2 cellular contexts compared by ENCODE assay signal in the genomic region with DNA sequence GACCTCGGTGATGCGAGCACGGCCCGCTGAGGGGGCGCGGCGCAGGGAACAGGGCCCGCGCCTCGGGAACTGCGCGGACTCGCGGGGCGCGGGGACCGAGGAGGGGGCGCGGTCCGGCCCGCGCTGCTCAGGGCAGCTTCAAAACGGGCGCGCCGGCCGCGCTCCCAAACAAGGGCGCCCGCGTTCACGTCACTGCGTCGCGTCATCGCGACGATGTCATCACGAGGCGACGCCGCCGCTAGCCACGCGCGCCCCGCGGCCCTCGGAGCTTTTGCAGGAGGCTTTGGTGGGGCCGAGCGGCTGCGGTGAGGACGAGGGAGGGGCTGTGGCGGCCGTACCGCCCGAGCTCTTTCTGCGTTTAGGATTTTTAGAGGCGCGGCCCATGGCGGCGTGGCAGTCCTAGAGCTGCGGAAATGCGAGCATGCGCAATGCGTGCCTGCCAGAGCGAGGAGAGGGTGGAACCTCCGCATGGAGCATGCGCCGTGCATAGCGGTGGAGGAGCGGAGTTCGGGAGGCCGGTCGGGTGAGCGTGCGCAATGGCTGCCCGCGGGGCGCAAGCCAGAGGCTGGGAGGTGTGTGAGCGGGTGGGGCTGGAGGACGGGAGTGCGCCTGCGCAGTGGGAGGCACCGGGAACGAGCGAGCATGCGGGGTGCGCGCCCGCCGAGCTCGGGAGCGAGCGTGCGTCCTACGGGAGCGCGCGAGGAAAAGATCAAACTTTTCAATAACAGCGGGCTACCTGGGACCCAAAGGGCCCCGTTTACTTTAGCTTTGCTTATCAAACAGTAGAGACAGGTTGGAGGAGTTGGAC.
A peak's percentile ranks its signal among the peaks of the same experiment; 100 is the strongest.
TF ChIP-seq lines count a peak whose summit lies in the region.

A gene with protein sequence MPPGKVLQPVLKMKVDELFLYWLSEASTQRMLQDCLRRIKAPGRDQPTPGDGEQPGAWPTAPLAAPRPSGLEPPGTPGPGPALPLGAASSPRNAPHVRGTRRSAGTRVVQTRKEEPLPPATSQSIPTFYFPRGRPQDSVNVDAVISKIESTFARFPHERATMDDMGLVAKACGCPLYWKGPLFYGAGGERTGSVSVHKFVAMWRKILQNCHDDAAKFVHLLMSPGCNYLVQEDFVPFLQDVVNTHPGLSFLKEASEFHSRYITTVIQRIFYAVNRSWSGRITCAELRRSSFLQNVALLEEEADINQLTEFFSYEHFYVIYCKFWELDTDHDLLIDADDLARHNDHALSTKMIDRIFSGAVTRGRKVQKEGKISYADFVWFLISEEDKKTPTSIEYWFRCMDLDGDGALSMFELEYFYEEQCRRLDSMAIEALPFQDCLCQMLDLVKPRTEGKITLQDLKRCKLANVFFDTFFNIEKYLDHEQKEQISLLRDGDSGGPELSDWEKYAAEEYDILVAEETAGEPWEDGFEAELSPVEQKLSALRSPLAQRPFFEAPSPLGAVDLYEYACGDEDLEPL (minus strand): TSS at position 140 of the 808 bp plus-strand sequence. CDS start 216 bp downstream, outside the sequence.

TF ChIP-seq in SK-N-SH, 30 proteins besides CTCF, POLR2A, EP300 and RAD21 (continued from another document):
- TF ChIP-seq EZH2phosphoT487 (IDR thresholded peaks at IDR 0.05; ENCODE audit: borderline replicate concordance, low read depth) (no peak), SMC3 (IDR thresholded peaks at IDR 0.05; ENCODE audit: low read depth, low read length) (no peak), NRF1 (IDR thresholded peaks at IDR 0.05; ENCODE audit: low read depth, low read length) (peak; percentile 99), NFIC (IDR thresholded peaks at IDR 0.05; ENCODE audit: borderline replicate concordance) (no peak), RCOR1 (IDR thresholded peaks at IDR 0.05; ENCODE audit: low read length) (no peak)
- TF ChIP-seq, protein P1, sequence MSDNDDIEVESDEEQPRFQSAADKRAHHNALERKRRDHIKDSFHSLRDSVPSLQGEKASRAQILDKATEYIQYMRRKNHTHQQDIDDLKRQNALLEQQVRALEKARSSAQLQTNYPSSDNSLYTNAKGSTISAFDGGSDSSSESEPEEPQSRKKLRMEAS (IDR thresholded peaks at IDR 0.05; ENCODE audit: low read depth): peak; percentile 91
- TF ChIP-seq, protein P2, sequence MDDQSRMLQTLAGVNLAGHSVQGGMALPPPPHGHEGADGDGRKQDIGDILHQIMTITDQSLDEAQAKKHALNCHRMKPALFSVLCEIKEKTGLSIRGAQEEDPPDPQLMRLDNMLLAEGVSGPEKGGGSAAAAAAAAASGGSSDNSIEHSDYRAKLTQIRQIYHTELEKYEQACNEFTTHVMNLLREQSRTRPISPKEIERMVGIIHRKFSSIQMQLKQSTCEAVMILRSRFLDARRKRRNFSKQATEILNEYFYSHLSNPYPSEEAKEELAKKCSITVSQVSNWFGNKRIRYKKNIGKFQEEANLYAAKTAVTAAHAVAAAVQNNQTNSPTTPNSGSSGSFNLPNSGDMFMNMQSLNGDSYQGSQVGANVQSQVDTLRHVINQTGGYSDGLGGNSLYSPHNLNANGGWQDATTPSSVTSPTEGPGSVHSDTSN (IDR thresholded peaks at IDR 0.05): no peak
- TF ChIP-seq, protein P3, sequence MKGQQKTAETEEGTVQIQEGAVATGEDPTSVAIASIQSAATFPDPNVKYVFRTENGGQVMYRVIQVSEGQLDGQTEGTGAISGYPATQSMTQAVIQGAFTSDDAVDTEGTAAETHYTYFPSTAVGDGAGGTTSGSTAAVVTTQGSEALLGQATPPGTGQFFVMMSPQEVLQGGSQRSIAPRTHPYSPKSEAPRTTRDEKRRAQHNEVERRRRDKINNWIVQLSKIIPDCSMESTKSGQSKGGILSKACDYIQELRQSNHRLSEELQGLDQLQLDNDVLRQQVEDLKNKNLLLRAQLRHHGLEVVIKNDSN (IDR thresholded peaks at IDR 0.05; ENCODE audit: borderline replicate concordance, low read depth): no peak

TF ChIP-seq in K562, 482 proteins besides CTCF, POLR2A, EP300 and RAD21 (continued from another document and continues in another):
- TF ChIP-seq, protein P4, sequence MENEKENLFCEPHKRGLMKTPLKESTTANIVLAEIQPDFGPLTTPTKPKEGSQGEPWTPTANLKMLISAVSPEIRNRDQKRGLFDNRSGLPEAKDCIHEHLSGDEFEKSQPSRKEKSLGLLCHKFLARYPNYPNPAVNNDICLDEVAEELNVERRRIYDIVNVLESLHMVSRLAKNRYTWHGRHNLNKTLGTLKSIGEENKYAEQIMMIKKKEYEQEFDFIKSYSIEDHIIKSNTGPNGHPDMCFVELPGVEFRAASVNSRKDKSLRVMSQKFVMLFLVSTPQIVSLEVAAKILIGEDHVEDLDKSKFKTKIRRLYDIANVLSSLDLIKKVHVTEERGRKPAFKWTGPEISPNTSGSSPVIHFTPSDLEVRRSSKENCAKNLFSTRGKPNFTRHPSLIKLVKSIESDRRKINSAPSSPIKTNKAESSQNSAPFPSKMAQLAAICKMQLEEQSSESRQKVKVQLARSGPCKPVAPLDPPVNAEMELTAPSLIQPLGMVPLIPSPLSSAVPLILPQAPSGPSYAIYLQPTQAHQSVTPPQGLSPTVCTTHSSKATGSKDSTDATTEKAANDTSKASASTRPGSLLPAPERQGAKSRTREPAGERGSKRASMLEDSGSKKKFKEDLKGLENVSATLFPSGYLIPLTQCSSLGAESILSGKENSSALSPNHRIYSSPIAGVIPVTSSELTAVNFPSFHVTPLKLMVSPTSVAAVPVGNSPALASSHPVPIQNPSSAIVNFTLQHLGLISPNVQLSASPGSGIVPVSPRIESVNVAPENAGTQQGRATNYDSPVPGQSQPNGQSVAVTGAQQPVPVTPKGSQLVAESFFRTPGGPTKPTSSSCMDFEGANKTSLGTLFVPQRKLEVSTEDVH (IDR thresholded peaks at IDR 0.05; ENCODE audit: low read depth, partially characterized antibody): peak; percentile 76
- TF ChIP-seq, protein P5, sequence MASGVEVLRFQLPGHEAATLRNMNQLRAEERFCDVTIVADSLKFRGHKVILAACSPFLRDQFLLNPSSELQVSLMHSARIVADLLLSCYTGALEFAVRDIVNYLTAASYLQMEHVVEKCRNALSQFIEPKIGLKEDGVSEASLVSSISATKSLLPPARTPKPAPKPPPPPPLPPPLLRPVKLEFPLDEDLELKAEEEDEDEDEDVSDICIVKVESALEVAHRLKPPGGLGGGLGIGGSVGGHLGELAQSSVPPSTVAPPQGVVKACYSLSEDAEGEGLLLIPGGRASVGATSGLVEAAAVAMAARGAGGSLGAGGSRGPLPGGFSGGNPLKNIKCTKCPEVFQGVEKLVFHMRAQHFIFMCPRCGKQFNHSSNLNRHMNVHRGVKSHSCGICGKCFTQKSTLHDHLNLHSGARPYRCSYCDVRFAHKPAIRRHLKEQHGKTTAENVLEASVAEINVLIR (CRISPR knock-in tag; IDR thresholded peaks at IDR 0.05): peak; percentile 97
- TF ChIP-seq, protein P6, sequence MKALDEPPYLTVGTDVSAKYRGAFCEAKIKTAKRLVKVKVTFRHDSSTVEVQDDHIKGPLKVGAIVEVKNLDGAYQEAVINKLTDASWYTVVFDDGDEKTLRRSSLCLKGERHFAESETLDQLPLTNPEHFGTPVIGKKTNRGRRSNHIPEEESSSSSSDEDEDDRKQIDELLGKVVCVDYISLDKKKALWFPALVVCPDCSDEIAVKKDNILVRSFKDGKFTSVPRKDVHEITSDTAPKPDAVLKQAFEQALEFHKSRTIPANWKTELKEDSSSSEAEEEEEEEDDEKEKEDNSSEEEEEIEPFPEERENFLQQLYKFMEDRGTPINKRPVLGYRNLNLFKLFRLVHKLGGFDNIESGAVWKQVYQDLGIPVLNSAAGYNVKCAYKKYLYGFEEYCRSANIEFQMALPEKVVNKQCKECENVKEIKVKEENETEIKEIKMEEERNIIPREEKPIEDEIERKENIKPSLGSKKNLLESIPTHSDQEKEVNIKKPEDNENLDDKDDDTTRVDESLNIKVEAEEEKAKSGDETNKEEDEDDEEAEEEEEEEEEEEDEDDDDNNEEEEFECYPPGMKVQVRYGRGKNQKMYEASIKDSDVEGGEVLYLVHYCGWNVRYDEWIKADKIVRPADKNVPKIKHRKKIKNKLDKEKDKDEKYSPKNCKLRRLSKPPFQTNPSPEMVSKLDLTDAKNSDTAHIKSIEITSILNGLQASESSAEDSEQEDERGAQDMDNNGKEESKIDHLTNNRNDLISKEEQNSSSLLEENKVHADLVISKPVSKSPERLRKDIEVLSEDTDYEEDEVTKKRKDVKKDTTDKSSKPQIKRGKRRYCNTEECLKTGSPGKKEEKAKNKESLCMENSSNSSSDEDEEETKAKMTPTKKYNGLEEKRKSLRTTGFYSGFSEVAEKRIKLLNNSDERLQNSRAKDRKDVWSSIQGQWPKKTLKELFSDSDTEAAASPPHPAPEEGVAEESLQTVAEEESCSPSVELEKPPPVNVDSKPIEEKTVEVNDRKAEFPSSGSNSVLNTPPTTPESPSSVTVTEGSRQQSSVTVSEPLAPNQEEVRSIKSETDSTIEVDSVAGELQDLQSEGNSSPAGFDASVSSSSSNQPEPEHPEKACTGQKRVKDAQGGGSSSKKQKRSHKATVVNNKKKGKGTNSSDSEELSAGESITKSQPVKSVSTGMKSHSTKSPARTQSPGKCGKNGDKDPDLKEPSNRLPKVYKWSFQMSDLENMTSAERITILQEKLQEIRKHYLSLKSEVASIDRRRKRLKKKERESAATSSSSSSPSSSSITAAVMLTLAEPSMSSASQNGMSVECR (CRISPR knock-in tag; IDR thresholded peaks at IDR 0.05): peak; percentile 95
- TF ChIP-seq HCFC1 (IDR thresholded peaks at IDR 0.05; ENCODE audit: low read depth, low read length) (peak; percentile 85), MAZ (CRISPR knock-in tag; conservative IDR thresholded peaks at IDR 0.05 in 1 of 2, IDR thresholded peaks at IDR 0.05 in 1 of 2) (peak; percentile 37 to 91; a peak in 1 of 4 replicates), FOXK2 (conservative IDR thresholded peaks at IDR 0.05 in 1 of 2, IDR thresholded peaks at IDR 0.05 in 1 of 2; ENCODE audit: low read depth in 2 of 2) (peak; percentile 51 to 77; a peak in 2 of 4 replicates), CTBP1 (IDR thresholded peaks at IDR 0.05; ENCODE audit: borderline replicate concordance) (peak; percentile 70), ZNF764 (CRISPR knock-in tag; IDR thresholded peaks at IDR 0.05; ENCODE audit: low read depth) (no peak), PHF8 (IDR thresholded peaks at IDR 0.05; ENCODE audit: borderline replicate concordance, low read length) (peak; percentile 97), NBN (IDR thresholded peaks at IDR 0.05; ENCODE audit: low read depth) (peak; percentile 85), MTA1 (IDR thresholded peaks at IDR 0.05; ENCODE audit: borderline replicate concordance) (peak; percentile 99), NFXL1 (CRISPR knock-in tag; IDR thresholded peaks at IDR 0.05) (no peak), ZNF644 (tag; IDR thresholded peaks at IDR 0.05; ENCODE audit: low read depth) (peak; percentile 91), KAT2B (IDR thresholded peaks at IDR 0.05; ENCODE audit: low read depth, low read length) (no peak), CBX5 (IDR thresholded peaks at IDR 0.05; ENCODE audit: borderline replicate concordance, low read depth) (no peak), CCNT2 (IDR thresholded peaks at IDR 0.05; ENCODE audit: borderline replicate concordance, extremely low read depth, insufficient read length, low read depth, low read length) (peak; percentile 31), CHCHD3 (CRISPR knock-in tag; IDR thresholded peaks at IDR 0.05) (no peak), POU5F1 (IDR thresholded peaks at IDR 0.05; ENCODE audit: borderline replicate concordance, low read depth, low read length, partially characterized antibody) (peak; percentile 62), YBX1 (IDR thresholded peaks at IDR 0.05) (no peak), MBD2 (IDR thresholded peaks at IDR 0.05; ENCODE audit: borderline replicate concordance, low read depth) (peak; percentile 31; the same call in 1 of the 2 replicates), TFAM (CRISPR knock-in tag; conservative IDR thresholded peaks at IDR 0.05) (no peak), NRF1 (conservative IDR thresholded peaks at IDR 0.05 in 1 of 2, IDR thresholded peaks at IDR 0.05 in 1 of 2) (peak; percentile 100), IFI16 (CRISPR knock-in tag; IDR thresholded peaks at IDR 0.05) (no peak), TARDBP (IDR thresholded peaks at IDR 0.05) (no peak)
- TF ChIP-seq, protein P7, sequence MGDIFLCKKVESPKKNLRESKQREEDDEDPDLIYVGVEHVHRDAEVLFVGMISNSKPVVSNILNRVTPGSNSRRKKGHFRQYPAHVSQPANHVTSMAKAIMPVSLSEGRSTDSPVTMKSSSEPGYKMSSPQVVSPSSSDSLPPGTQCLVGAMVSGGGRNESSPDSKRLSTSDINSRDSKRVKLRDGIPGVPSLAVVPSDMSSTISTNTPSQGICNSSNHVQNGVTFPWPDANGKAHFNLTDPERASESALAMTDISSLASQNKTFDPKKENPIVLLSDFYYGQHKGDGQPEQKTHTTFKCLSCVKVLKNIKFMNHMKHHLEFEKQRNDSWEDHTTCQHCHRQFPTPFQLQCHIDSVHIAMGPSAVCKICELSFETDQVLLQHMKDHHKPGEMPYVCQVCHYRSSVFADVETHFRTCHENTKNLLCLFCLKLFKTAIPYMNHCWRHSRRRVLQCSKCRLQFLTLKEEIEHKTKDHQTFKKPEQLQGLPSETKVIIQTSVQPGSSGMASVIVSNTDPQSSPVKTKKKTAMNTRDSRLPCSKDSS (IDR thresholded peaks at IDR 0.05; ENCODE audit: low read depth, partially characterized antibody): no peak
- TF ChIP-seq, protein P8, sequence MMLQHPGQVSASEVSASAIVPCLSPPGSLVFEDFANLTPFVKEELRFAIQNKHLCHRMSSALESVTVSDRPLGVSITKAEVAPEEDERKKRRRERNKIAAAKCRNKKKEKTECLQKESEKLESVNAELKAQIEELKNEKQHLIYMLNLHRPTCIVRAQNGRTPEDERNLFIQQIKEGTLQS (IDR thresholded peaks at IDR 0.05): peak; percentile 54; the same call in 1 of the 2 replicates
- TF ChIP-seq, protein P8 (CRISPR knock-in tag; conservative IDR thresholded peaks at IDR 0.05): no peak
- TF ChIP-seq, protein P9, sequence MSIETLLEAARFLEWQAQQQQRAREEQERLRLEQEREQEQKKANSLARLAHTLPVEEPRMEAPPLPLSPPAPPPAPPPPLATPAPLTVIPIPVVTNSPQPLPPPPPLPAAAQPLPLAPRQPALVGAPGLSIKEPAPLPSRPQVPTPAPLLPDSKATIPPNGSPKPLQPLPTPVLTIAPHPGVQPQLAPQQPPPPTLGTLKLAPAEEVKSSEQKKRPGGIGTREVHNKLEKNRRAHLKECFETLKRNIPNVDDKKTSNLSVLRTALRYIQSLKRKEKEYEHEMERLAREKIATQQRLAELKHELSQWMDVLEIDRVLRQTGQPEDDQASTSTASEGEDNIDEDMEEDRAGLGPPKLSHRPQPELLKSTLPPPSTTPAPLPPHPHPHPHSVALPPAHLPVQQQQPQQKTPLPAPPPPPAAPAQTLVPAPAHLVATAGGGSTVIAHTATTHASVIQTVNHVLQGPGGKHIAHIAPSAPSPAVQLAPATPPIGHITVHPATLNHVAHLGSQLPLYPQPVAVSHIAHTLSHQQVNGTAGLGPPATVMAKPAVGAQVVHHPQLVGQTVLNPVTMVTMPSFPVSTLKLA (conservative IDR thresholded peaks at IDR 0.05): peak; percentile 98 to 99
